10 cellular contexts compared by ENCODE assay signal in genomic region chrX:9538544-9539045, GRCh38.
DNase-seq lines count a peak whose midpoint lies in the region; ATAC-seq and TF ChIP-seq lines count a peak whose summit lies in the region.
"Had no signal": no experiment of that assay in that cellular context is flagged by ENCODE, and none has a peak within 500 bp of the region (broad histone marks: within the 10 kb centered on the region; RNA-seq: fewer than 3 reads in every experiment).

No MANE protein-coding gene starts in this region.

- no peak for TF ChIP-seq CTCF in fibroblast of villous mesenchyme (IDR thresholded peaks at IDR 0.05; ENCODE audit: insufficient read depth, low read depth, low read length)

- ATAC-seq in GM21717 (IDR thresholded peaks at IDR 0.05; ENCODE audit: unreplicated experiment) (no peak), GM21825 (IDR thresholded peaks at IDR 0.05; ENCODE audit: unreplicated experiment) (no peak)
- ATAC-seq: natural killer cell; stimulated activated effector memory CD8-positive, alpha-beta T cell treated with anti-CD3 and anti-CD28 coated beads, Interleukin-12 subunit alpha, Interleukin-12 subunit beta, amount 100 ng/mL, for 72 hours had no signal

- peak overlapping the region; percentile 18 for H3K4me3 ChIP-seq in fibroblast of villous mesenchyme (ENCODE audit: low read depth, low read length)

- DNase-seq in D341Med (ENCODE audit: low spot score) (peak; percentile 79), NCI-H1105 (lab: John Stamatoyannopoulos, UW) (peak; percentile 85), NCI-H524 (lab: John Stamatoyannopoulos, UW) (peak; percentile 97 to 98), fibroblast of villous mesenchyme (ENCODE audit: low read depth) (peak; percentile 95), HuH-7.5 (ENCODE audit: low spot score) (no peak)
- no peak for DNase-seq in stimulated activated CD4-positive, alpha-beta T cell treated with anti-CD3 and anti-CD28 coated beads, Interleukin-4, amount 100 ng/mL, for 24 hours
- DNase-seq: natural killer cell had no signal

Comparison
In these comparisons a context has a peak if more than half of its experiments do, and no peak if none do; other contexts are left out.
1. DNase-seq: peak in D341Med (single experiment), NCI-H1105 (single experiment), NCI-H524 (2 of 2) and fibroblast of villous mesenchyme (single experiment); none in HuH-7.5 (single experiment) and stimulated activated CD4-positive, alpha-beta T cell treated with anti-CD3 and anti-CD28 coated beads, Interleukin-4, amount 100 ng/mL, for 24 hours (single experiment).